ENCODE assay signal across 25 cellular contexts in genomic region chr7:20466425-20467125, GRCh38.
DNase-seq lines count a peak whose midpoint lies in the region; ATAC-seq, FAIRE-seq and TF ChIP-seq lines count a peak whose summit lies in the region.
"Had no signal": no experiment of that assay in that cellular context is flagged by ENCODE, and none has a peak within 500 bp of the region (broad histone marks: within the 10 kb centered on the region; RNA-seq: fewer than 3 reads in every experiment).

No MANE protein-coding gene starts in this region.

- H3K4me2 ChIP-seq in GM12878 (ENCODE audit: control insufficient read depth, insufficient read depth) = no peak overlapping the region
- no peak overlapping the region for H3K4me2 ChIP-seq in mammary epithelial cell (ENCODE audit: insufficient read depth, low read depth, low read length)

- no peak overlapping the region for H3K9ac ChIP-seq in GM12878 (ENCODE audit: control insufficient read depth, insufficient read depth, low read length)
- no peak overlapping the region for H3K9ac ChIP-seq in mammary epithelial cell (ENCODE audit: insufficient read depth, low read length)

- FAIRE-seq in GM12878 (lab: Jason Lieb, UNC) = no peak

- no peak for TF ChIP-seq EP300 in GM12878 (IDR thresholded peaks at IDR 0.05; ENCODE audit: borderline replicate concordance in 1 of 2, control insufficient read depth in 1 of 2, low read depth in 2 of 2, low read length in 2 of 2)

- ATAC-seq in GM19452 (IDR thresholded peaks at IDR 0.05; ENCODE audit: unreplicated experiment) (peak; percentile 73), GM12878 (peak; percentile 61)
- ATAC-seq: HCT116, Right ventricle myocardium inferior, WTC11 had no signal

- H3K4me1 ChIP-seq in GM12878 (ENCODE audit: control insufficient read depth, insufficient read depth, low read length) (no peaks in the 10 kb centered on the region), mammary epithelial cell (ENCODE audit: insufficient read depth, low read length) (no peaks in the 10 kb centered on the region), BE2C (no peaks in the 10 kb centered on the region)
- H3K4me1 ChIP-seq: thyroid gland had no signal

- H3K79me2 ChIP-seq in GM12878 (ENCODE audit: control insufficient read depth, insufficient read depth, low read length) = no peaks in the 10 kb centered on the region
- no peaks in the 10 kb centered on the region for H3K79me2 ChIP-seq in mammary epithelial cell (ENCODE audit: insufficient read depth, low read length)

- H3K9me3 ChIP-seq in GM12878 (replicated peaks; ENCODE audit: control insufficient read depth, insufficient read depth, low read length) (no peaks in the 10 kb centered on the region), mammary epithelial cell (replicated peaks; ENCODE audit: insufficient read depth, low read length) (no peaks in the 10 kb centered on the region), BE2C (no peaks in the 10 kb centered on the region)
- H3K9me3 ChIP-seq: thyroid gland had no signal

- POLR2A ChIA-PET in GM12878 (lab: Charles Lee) = no interaction called here

- H4K20me1 ChIP-seq in GM12878 (ENCODE audit: control insufficient read depth, insufficient read depth) = no peaks in the 10 kb centered on the region
- no peaks in the 10 kb centered on the region for H4K20me1 ChIP-seq in mammary epithelial cell (ENCODE audit: insufficient read depth, low read length)
- H4K20me1 ChIP-seq: BLaER1 treated with 17β-estradiol and CSF1 and Interleukin-3, amounts not matched to agents 10 nM and 100 nM had no signal

- no peak for TF ChIP-seq CTCF in HL-60 (IDR thresholded peaks at IDR 0.05; ENCODE audit: insufficient read depth, low read length)
- TF ChIP-seq CTCF in GM12878 (IDR thresholded peaks at IDR 0.05 in 2 of 3, conservative IDR thresholded peaks at IDR 0.05 in 1 of 3; ENCODE audit: control insufficient read depth in 2 of 3, extremely low read depth in 1 of 3, insufficient read depth in 1 of 3, low read depth in 3 of 3, low read length in 3 of 3) = no peak
- TF ChIP-seq CTCF in mammary epithelial cell (conservative IDR thresholded peaks at IDR 0.05 in 1 of 2, IDR thresholded peaks at IDR 0.05 in 1 of 2; ENCODE audit: extremely low read depth in 1 of 2, insufficient read depth in 1 of 2, low read depth in 1 of 2, low read length in 2 of 2) = no peak
- no peak for TF ChIP-seq CTCF in BE2C (IDR thresholded peaks at IDR 0.05; ENCODE audit: low read depth, low read length)

- RAD21 ChIA-PET in GM12878 (lab: Charles Lee; ENCODE audit: unreplicated experiment) = no interaction called here

- H3K36me3 ChIP-seq in GM12878 (ENCODE audit: control insufficient read depth in 2 of 2, insufficient read depth in 2 of 2, low read length in 1 of 2) (no peaks in the 10 kb centered on the region), mammary epithelial cell (ENCODE audit: insufficient read depth, low read length) (no peaks in the 10 kb centered on the region), BE2C (no peaks in the 10 kb centered on the region)
- H3K36me3 ChIP-seq: BLaER1 treated with 17β-estradiol and CSF1 and Interleukin-3, amounts not matched to agents 10 nM and 100 nM; brain microvascular endothelial cell; thyroid gland had no signal

- BruUV-seq in GM12878 (replicated peaks; lab: Mats Ljungman, UMichigan) (no TSS peak), mammary epithelial cell (replicated peaks; lab: Mats Ljungman, UMichigan) (no TSS peak)

- TF ChIP-seq POLR2A in GM12878 (IDR thresholded peaks at IDR 0.05; ENCODE audit: low read depth, low read length) = no peak

- CTCF ChIA-PET in GM12878 (lab: Yijun Ruan, JAX) = no interaction called here
- CTCF ChIA-PET in mammary epithelial cell (lab: Charles Lee; ENCODE audit: low non-redundant PET) = no interaction called here

- SMC1A ChIA-PET in GM12878 (lab: Charles Lee; ENCODE audit: uncharacterized antibody, unreplicated experiment) = no interaction called here

- in situ Hi-C loops in GM12878 (cut with MboI) (no loop called here), mammary epithelial cell (cut with MboI; ENCODE audit: low sequenced_read_pairs in 2 of 2) (no loop called here)

- H2AFZ ChIP-seq in GM12878 (ENCODE audit: control insufficient read depth, low read depth, low read length) = no peak overlapping the region
- no peak overlapping the region for H2AFZ ChIP-seq in mammary epithelial cell (ENCODE audit: low read depth, low read length)

- TF ChIP-seq RAD21 in GM12878 (IDR thresholded peaks at IDR 0.05; ENCODE audit: insufficient read depth, low read depth, low read length) = no peak

- DNase-seq in AML-193 (lab: John Stamatoyannopoulos, UW) (peak; percentile 62 to 67), HL-60 (ENCODE audit: low read depth in 1 of 2, low spot score in 1 of 2) (peak; percentile 22 to 37), GM12878 (ENCODE audit: low read depth, low spot score) (no peak), kidney glomerular epithelial cell (lab: John Stamatoyannopoulos, UW) (no peak), iPS-NIHi11 (ENCODE audit: low spot score) (no peak), mammary epithelial cell (no peak), BE2C (no peak)
- DNase-seq: activated CD8-positive, alpha-beta memory T cell treated with anti-CD3 and anti-CD28 coated beads for 24 hours; activated naive CD8-positive, alpha-beta T cell treated with anti-CD3 and anti-CD28 coated beads, Interleukin-2, amount 10 ng/mL, durations not matched to agents 7 days and 5 days; brain microvascular endothelial cell; cortex of kidney; foreskin fibroblast; NCI-H1048; NCI-H2029 treated with DMSO at 0.1 percent for 48 hours; NCI-H446; NK-92 treated with Interleukin-12 subunit alpha and Interleukin-12 subunit beta, amount 100 ng/mL, for 24 hours; nucleus accumbens; stimulated activated naive CD4-positive, alpha-beta T cell; T-helper 1 cell; thyroid gland had no signal

- no peaks in the 10 kb centered on the region for H3K27me3 ChIP-seq in HL-60 (ENCODE audit: insufficient read depth, poor library complexity, severe bottlenecking)
- H3K27me3 ChIP-seq in GM12878 (replicated peaks in 1 of 2; ENCODE audit: control insufficient read depth in 2 of 2, insufficient read depth in 2 of 2, low read length in 1 of 2) = no peaks in the 10 kb centered on the region
- H3K27me3 ChIP-seq in mammary epithelial cell (ENCODE audit: insufficient read depth, low read length) = no peaks in the 10 kb centered on the region
- H3K27me3 ChIP-seq in BE2C = no peaks in the 10 kb centered on the region
- H3K27me3 ChIP-seq: BLaER1 treated with 17β-estradiol and CSF1 and Interleukin-3, amounts not matched to agents 10 nM and 100 nM; brain microvascular endothelial cell; thyroid gland had no signal

- H3K27ac ChIP-seq in HL-60 (replicated peaks) (no peak overlapping the region), GM12878 (ENCODE audit: control insufficient read depth, insufficient read depth) (no peak overlapping the region), mammary epithelial cell (ENCODE audit: insufficient read depth, low read depth, low read length) (no peak overlapping the region)
- H3K27ac ChIP-seq: brain microvascular endothelial cell, thyroid gland had no signal

- intact Hi-C loops in GM12878 (cut with micrococcal nuclease; ENCODE audit: unreplicated experiment) = no loop called here
- intact Hi-C loops in mammary epithelial cell (cut with micrococcal nuclease) = no loop called here

- 0% methylated on average over 1 of the region's 1 CpG for WGBS in GM12878 (ENCODE audit: insufficient coverage, insufficient replicate concordance, low lambda C conversion rate, missing lambda C conversion rate)
- WGBS in mammary epithelial cell (ENCODE audit: low coverage, missing lambda C conversion rate) = 50% methylated on average over 1 of the region's 1 CpG

- dilution Hi-C loops in mammary epithelial cell (cut with HindIII; ENCODE audit: low sequenced_read_pairs) = no loop called here

- no peak overlapping the region for H3K4me3 ChIP-seq in HL-60 (replicated peaks; ENCODE audit: insufficient read depth, low read length)
- no peak overlapping the region for H3K4me3 ChIP-seq in GM12878
- H3K4me3 ChIP-seq in mammary epithelial cell (replicated peaks in 1 of 3; ENCODE audit: insufficient read depth in 1 of 3, low read depth in 2 of 3, low read length in 3 of 3) = no peak overlapping the region
- no peak overlapping the region for H3K4me3 ChIP-seq in BE2C (ENCODE audit: low read depth, low read length)
- H3K4me3 ChIP-seq: BLaER1 treated with 17β-estradiol and CSF1 and Interleukin-3, amounts not matched to agents 10 nM and 100 nM; thyroid gland had no signal

TF ChIP-seq in GM12878, 131 proteins besides CTCF, POLR2A, EP300 and RAD21 (continues in another document):
- TF ChIP-seq HDGF (IDR thresholded peaks at IDR 0.05) (no peak), TARDBP (IDR thresholded peaks at IDR 0.05; ENCODE audit: borderline replicate concordance) (no peak), SKIL (IDR thresholded peaks at IDR 0.05; ENCODE audit: low read depth, poor library complexity, severe bottlenecking) (no peak), KDM1A (IDR thresholded peaks at IDR 0.05; ENCODE audit: borderline replicate concordance) (no peak), ZSCAN29 (IDR thresholded peaks at IDR 0.05) (no peak), SMARCA5 (IDR thresholded peaks at IDR 0.05) (no peak), TBL1XR1 (IDR thresholded peaks at IDR 0.05; ENCODE audit: low read depth, low read length) (no peak), SPI1 (IDR thresholded peaks at IDR 0.05; ENCODE audit: borderline replicate concordance, insufficient read depth, low read depth, low read length) (peak; percentile 47; the same call in 1 of the 2 replicates)

Comparison
In these comparisons a context has a peak if more than half of its experiments do, and no peak if none do; other contexts are left out.
1. DNase-seq: peak in AML-193 (2 of 2) and HL-60 (2 of 2); none in GM12878 (single experiment), kidney glomerular epithelial cell (single experiment), iPS-NIHi11 (single experiment), mammary epithelial cell (single experiment) and BE2C (single experiment).